In the genomic region with DNA sequence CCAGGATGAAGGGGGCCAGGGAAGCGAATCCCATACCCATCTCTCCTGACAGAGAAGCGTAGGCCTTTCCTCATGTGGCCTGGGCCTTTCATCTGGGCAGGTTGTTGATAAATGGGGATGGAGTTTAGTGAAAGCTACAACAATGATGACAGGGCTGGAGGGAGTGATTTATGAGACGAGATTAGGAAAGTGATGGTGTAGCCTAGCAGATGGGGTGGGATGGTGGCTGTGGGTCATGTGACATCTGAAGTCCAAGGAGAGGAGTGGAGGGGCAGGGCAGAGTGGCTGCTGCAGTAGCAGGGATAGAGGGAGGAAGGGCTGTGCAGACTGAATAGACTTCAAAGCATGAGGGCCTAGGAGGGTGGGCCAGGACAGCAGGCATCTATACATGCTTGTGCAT, we compare ENCODE assay signal across 23 cellular contexts.
"Had no signal": no experiment of that assay in that cellular context is flagged by ENCODE, and none has a peak within 500 bp of the region (broad histone marks: within the 10 kb centered on the region; RNA-seq: fewer than 3 reads in every experiment).

No MANE protein-coding gene starts in this region.

- H3K4me3 ChIP-seq: SJSA1 had no signal

- H3K4me1 ChIP-seq: SJSA1 had no signal

- H3K9me3 ChIP-seq: SJSA1 had no signal

- H3K36me3 ChIP-seq: SJSA1 had no signal

- H3K27me3 ChIP-seq: SJSA1 had no signal

- ATAC-seq: activated T-cell treated with anti-CD3 and anti-CD28 coated beads, Interleukin-2, amount 50 U/mL, for 4 hours; PC-3 had no signal

- H3K27ac ChIP-seq: SJSA1 had no signal

- FAIRE-seq: astrocyte, RCC 7860, TTC549 had no signal

- DNase-seq: activated CD4-positive, alpha-beta memory T cell treated with anti-CD3 and anti-CD28 coated beads for 36 hours; activated CD4-positive, alpha-beta T cell treated with anti-CD3 and anti-CD28 coated beads, Interleukin-2, amount 10 ng/mL, durations not matched to agents 7 days and 5 days; activated CD4-positive, CD25-positive, alpha-beta regulatory T cell; activated CD8-positive, alpha-beta memory T cell treated with anti-CD3 and anti-CD28 coated beads for 24 hours; activated gamma-delta T cell; activated naive CD4-positive, alpha-beta T cell treated with anti-CD3 and anti-CD28 coated beads for 36 hours; activated T-cell treated with anti-CD3 and anti-CD28 coated beads, Interleukin-2, amount 50 U/mL, for 4 hours; amygdala; KG1; NCI-H1048; NCI-H146; NCI-H187 treated with DMSO at 0.1 percent for 48 hours; NCI-H2081 treated with DMSO at 0.1 percent for 48 hours; NCI-H226; NCI-H774; PC-3; SHP77; T-helper 2 cell; T1000 had no signal
